Comparison of ENCODE assay signal across 8 cellular contexts in the genomic region with DNA sequence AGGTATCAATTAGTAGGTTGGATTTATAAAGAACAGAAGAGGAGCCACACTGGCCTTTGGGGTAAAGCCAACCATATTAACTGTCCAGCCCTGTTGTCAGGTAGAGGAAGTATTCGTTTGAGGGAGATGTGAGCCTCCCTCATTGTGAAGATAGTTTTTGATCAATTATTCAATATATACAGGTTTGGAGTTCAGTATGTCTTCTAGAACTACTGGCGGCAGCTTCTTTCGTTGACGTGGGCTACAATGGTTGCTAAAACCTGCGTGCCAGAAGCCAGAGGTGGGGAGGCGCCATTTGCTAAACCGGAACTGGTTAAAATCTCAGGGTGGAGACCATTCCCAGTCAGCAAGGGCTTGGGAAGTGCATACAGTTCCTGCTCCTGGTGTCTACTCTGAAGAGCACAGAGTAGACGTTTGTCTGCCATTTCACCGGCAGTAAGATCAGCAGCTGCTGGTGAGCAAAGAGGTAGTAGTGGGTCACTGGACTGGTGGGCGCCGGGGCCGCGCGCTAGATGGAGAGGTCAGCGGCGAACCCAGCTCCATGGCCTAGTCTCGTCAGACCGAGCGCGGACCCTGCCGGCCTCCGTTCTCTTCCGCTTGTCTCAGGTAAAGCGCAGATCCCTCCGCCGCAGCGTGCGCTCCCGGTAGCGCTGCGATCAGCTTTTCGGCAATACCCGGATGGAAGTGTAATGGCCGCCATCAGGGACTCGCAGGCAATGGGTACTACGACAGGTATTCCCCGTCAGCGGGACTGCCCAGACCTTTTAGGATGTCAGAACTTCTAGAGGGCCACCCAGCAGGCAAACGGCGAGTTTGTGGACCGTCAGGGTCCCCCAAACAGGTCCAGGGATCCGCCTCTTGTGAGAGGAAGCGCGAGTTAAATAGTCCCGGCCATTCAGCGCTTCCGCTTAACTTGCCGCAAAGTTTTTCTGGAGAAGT. TPM values are rescaled to one million over a fixed set of nuclear protein-coding genes. Genes with fewer than 3 reads are reported as not detected.
DNase-seq lines count a peak whose midpoint lies in the region; ATAC-seq and TF ChIP-seq lines count a peak whose summit lies in the region.

A gene with protein sequence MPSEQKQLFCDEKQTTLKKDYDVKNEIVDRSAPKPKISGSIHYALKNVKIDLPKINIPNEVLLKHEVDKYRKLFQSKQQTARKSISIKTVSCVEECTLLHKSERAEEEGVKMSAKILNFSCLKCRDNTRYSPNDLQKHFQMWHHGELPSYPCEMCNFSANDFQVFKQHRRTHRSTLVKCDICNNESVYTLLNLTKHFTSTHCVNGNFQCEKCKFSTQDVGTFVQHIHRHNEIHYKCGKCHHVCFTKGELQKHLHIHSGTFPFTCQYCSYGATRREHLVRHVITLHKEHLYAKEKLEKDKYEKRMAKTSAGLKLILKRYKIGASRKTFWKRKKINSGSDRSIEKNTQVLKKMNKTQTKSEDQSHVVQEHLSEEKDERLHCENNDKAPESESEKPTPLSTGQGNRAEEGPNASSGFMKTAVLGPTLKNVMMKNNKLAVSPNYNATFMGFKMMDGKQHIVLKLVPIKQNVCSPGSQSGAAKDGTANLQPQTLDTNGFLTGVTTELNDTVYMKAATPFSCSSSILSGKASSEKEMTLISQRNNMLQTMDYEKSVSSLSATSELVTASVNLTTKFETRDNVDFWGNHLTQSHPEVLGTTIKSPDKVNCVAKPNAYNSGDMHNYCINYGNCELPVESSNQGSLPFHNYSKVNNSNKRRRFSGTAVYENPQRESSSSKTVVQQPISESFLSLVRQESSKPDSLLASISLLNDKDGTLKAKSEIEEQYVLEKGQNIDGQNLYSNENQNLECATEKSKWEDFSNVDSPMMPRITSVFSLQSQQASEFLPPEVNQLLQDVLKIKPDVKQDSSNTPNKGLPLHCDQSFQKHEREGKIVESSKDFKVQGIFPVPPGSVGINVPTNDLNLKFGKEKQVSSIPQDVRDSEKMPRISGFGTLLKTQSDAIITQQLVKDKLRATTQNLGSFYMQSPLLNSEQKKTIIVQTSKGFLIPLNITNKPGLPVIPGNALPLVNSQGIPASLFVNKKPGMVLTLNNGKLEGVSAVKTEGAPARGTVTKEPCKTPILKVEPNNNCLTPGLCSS (N-terminal part only) (plus strand): TSS at position 911 of the 939 bp plus-strand sequence. CDS start 26,026 bp downstream, outside the sequence.

- H3K36me3 ChIP-seq in OCI-LY7 (ENCODE audit: insufficient read depth, low read length): peaks cover 21% of the 10 kb centered on the region

- ATAC-seq in GM21515 (IDR thresholded peaks at IDR 0.05; ENCODE audit: unreplicated experiment): peak; percentile 77

- no peaks in the 10 kb centered on the region for H3K9me3 ChIP-seq in OCI-LY7 (ENCODE audit: low read length)

- H3K79me2 ChIP-seq in OCI-LY7 (ENCODE audit: insufficient read depth, low read depth, low read length): peaks cover 26% of the 10 kb centered on the region; the same call in 1 of the 2 replicates

- POLR2A ChIA-PET in OCI-LY7 (lab: Charles Lee): interaction anchor here (0.6 to 2.3 kb wide), 9 partner anchors 10 to 265 kb away, joined by 3 to 32 read pairs (median 4); no protein-coding TSS in a partner anchor

- H3K4me1 ChIP-seq in OCI-LY7 (ENCODE audit: insufficient read depth, low read length, poor library complexity, severe bottlenecking): peaks cover 34% of the 10 kb centered on the region

- H3K9me2 ChIP-seq in OCI-LY7 (ENCODE audit: insufficient read depth, low read length): no peaks in the 10 kb centered on the region

- H3K4me2 ChIP-seq in OCI-LY7 (ENCODE audit: low read length): peak within 1 kb of the TSS; percentile 82

- TF ChIP-seq CTCF in OCI-LY7 (conservative IDR thresholded peaks at IDR 0.05; ENCODE audit: low read length) (no peak), epithelial cell of proximal tubule (conservative IDR thresholded peaks at IDR 0.05; ENCODE audit: low read depth, low read length) (no peak)

- intact Hi-C loops in OCI-LY7 (cut with micrococcal nuclease; ENCODE audit: unreplicated experiment): loop anchor here (1.0 to 5.0 kb wide), 3 partner anchors 39 to 163 kb away; no protein-coding TSS in a partner anchor

- H3K4me3 ChIP-seq in OCI-LY7 (ENCODE audit: low read depth, low read length, poor library complexity, severe bottlenecking) (peak within 1 kb of the TSS; percentile 73), epithelial cell of proximal tubule (ENCODE audit: low read depth, low read length) (peak within 1 kb of the TSS; percentile 77)

- DNase-seq in DMS 273 treated with DMSO at 0.1 percent for 48 hours (lab: John Stamatoyannopoulos, UW): peak; percentile 77
- DNase-seq in HuH-7 (ENCODE audit: low spot score): peak; percentile 69
- DNase-seq in OCI-LY7 (ENCODE audit: low spot score): peak; percentile 99
- peak; percentile 76 for DNase-seq in activated T-cell treated with anti-CD3 and anti-CD28 coated beads for 4 hours
- peak; percentile 91 for DNase-seq in epithelial cell of proximal tubule (ENCODE audit: low read depth)
- peak; percentile 94 for DNase-seq in mucosa of gallbladder (ENCODE audit: low spot score)
- peak; percentile 73 for DNase-seq in stimulated activated CD8-positive, alpha-beta memory T cell treated with anti-CD3 and anti-CD28 coated beads, Interleukin-4, amount 100 ng/mL, for 24 hours (ENCODE audit: low read depth)

- BruUV-seq in OCI-LY7 (replicated peaks; lab: Mats Ljungman, UMichigan): TSS peak; percentile 98

- H4K20me1 ChIP-seq in OCI-LY7 (ENCODE audit: insufficient read depth, low read length): no peaks in the 10 kb centered on the region

- CTCF ChIA-PET in OCI-LY7 (lab: Charles Lee; ENCODE audit: unreplicated experiment): no interaction called here

- peak within 1 kb of the TSS; percentile 92 for H3K27ac ChIP-seq in OCI-LY7 (ENCODE audit: low read depth, low read length, poor library complexity, severe bottlenecking)

- peak within 1 kb of the TSS; percentile 91 for H2AFZ ChIP-seq in OCI-LY7 (ENCODE audit: low read length)

RNA-seq across cellular contexts. Expression of the gene that starts here (rescaled TPM):
- total RNA-seq in OCI-LY7 (2014; rRNA removed; shearing (Covaris generic)): 19.0 and 19.4 TPM in 2 replicates
- 19.7 and 24.7 TPM in 2 replicates for total RNA-seq in OCI-LY7 (2022)
- 9.1 and 10.6 TPM in 2 replicates for total RNA-seq in epithelial cell of proximal tubule
- total RNA-seq in mucosa of gallbladder: 21.6 TPM

Comparison
In these comparisons a context has a peak if more than half of its experiments do, and no peak if none do; other contexts are left out.
1. Peak in every context shown above with its lines: DNase-seq, ATAC-seq, H3K4me3 ChIP-seq and H3K27ac ChIP-seq.